ENCODE assay signal across 9 cellular contexts in genomic region chr20:330233-331149, GRCh38. TPM values are rescaled to one million over a fixed set of nuclear protein-coding genes. Genes with fewer than 3 reads are reported as not detected.
DNase-seq lines count a peak whose midpoint lies in the region; ATAC-seq, FAIRE-seq and TF ChIP-seq lines count a peak whose summit lies in the region.
"Had no signal": no experiment of that assay in that cellular context is flagged by ENCODE, and none has a peak within 500 bp of the region (broad histone marks: within the 10 kb centered on the region; RNA-seq: fewer than 3 reads in every experiment).

No MANE protein-coding gene starts in this region.

- WGBS in HepG2 (ENCODE audit: low lambda C conversion rate) = 65% methylated on average over 16 of the region's 16 CpGs

- no peak overlapping the region for H3K9ac ChIP-seq in HepG2 (ENCODE audit: insufficient read depth, low read depth, low read length)

- intact Hi-C loops in Caco-2 (cut with micrococcal nuclease; ENCODE audit: unreplicated experiment) = loop anchor here (2.0 kb wide), 2 partner anchors 64 to 122 kb away; no protein-coding TSS in a partner anchor
- intact Hi-C loops in HepG2 (cut with micrococcal nuclease; ENCODE audit: unreplicated experiment) = loop anchor here (1.0 to 2.0 kb wide), 4 partner anchors 16 to 121 kb away; partner anchors contain the start of gene NRSN2

- H3K79me2 ChIP-seq in HepG2 (ENCODE audit: insufficient read depth, low read length) = peaks cover 29% of the 10 kb centered on the region

- H3K9me3 Mint-ChIP-seq in Caco-2 (ENCODE audit: unreplicated experiment) = no peaks in the 10 kb centered on the region
- H3K9me3 Mint-ChIP-seq in stimulated activated effector memory CD8-positive, alpha-beta T cell treated with anti-CD3 and anti-CD28 coated beads, Interleukin-12 subunit alpha, Interleukin-12 subunit beta, amount 100 ng/mL, for 72 hours = no peaks in the 10 kb centered on the region
- H3K9me3 Mint-ChIP-seq: stimulated activated naive CD8-positive, alpha-beta T cell treated with anti-CD3 and anti-CD28 coated beads, Interleukin-15, Interleukin-2, amounts not matched to agents 100 ng/mL and 50 ng/mL, for 24 hours had no signal

- no peak overlapping the region for H3K4me2 ChIP-seq in HepG2 (ENCODE audit: low read depth, low read length)

- no peak overlapping the region for H2AFZ ChIP-seq in HepG2 (ENCODE audit: low read length)

- TF ChIP-seq EP300 in HepG2 (IDR thresholded peaks at IDR 0.05; ENCODE audit: low read depth in 2 of 2, low read length in 2 of 2) (no peak), HepG2 (CRISPR knock-in tag; IDR thresholded peaks at IDR 0.05; ENCODE audit: borderline replicate concordance) (no peak)

- H3K4me3 ChIP-seq in Caco-2 (ENCODE audit: low read depth, low read length) (no peak overlapping the region), HEK293 (ENCODE audit: low read depth, low read length) (no peak overlapping the region), choroid plexus epithelial cell (ENCODE audit: low read depth, low read length) (no peak overlapping the region), HepG2 (replicated peaks in 1 of 3; ENCODE audit: insufficient read depth in 1 of 3, low read depth in 2 of 3, low read length in 3 of 3) (no peak overlapping the region)

- POLR2A ChIA-PET in Caco-2 (lab: Charles Lee) (interaction anchor here (1.3 kb wide), 1 partner anchor 17 kb away, joined by 5 read pairs; the partner anchor contains the start of gene NRSN2), HEK293 (lab: Yijun Ruan, JAX) (interaction anchor here (0.6 to 3.2 kb wide), 9 partner anchors 9 to 77 kb away, joined by 3 to 14 read pairs (median 4); partner anchors contain the start of genes NRSN2 and ZCCHC3), HepG2 (lab: Yijun Ruan, JAX) (interaction anchor here (0.6 to 8.3 kb wide), 12 partner anchors 9 to 160 kb away, joined by 3 to 90 read pairs (median 4); partner anchors contain the start of genes NRSN2 and TRIB3)

- CTCF ChIA-PET in Caco-2 (lab: Charles Lee) = interaction anchor here (0.6 to 1.4 kb wide), 13 partner anchors 14 to 240 kb away, joined by 3 to 18 read pairs (median 3); partner anchors contain the start of gene NRSN2
- CTCF ChIA-PET in HEK293 (lab: Yijun Ruan, JAX) = interaction anchor here (0.5 to 3.6 kb wide), 39 partner anchors 9 to 928 kb away, joined by 3 to 29 read pairs (median 5); partner anchors contain the start of genes DEFB132, NRSN2 and ZCCHC3
- CTCF ChIA-PET in HepG2 (lab: Yijun Ruan, JAX; ENCODE audit: low intra/inter-chr PET ratio, low total read pairs) = interaction anchor here (1.6 to 2.2 kb wide), 4 partner anchors 64 to 121 kb away, joined by 6 to 18 read pairs (median 10); no protein-coding TSS in a partner anchor

- H3K4me3 Mint-ChIP-seq in Caco-2 (ENCODE audit: unreplicated experiment) = no peak overlapping the region
- no peak overlapping the region for H3K4me3 Mint-ChIP-seq in stimulated activated effector memory CD8-positive, alpha-beta T cell treated with anti-CD3 and anti-CD28 coated beads, Interleukin-12 subunit alpha, Interleukin-12 subunit beta, amount 100 ng/mL, for 72 hours
- H3K4me3 Mint-ChIP-seq: stimulated activated naive CD8-positive, alpha-beta T cell treated with anti-CD3 and anti-CD28 coated beads, Interleukin-15, Interleukin-2, amounts not matched to agents 100 ng/mL and 50 ng/mL, for 24 hours had no signal

- no peak overlapping the region for H3K27ac Mint-ChIP-seq in Caco-2 (ENCODE audit: unreplicated experiment)
- no peak overlapping the region for H3K27ac Mint-ChIP-seq in stimulated activated effector memory CD8-positive, alpha-beta T cell treated with anti-CD3 and anti-CD28 coated beads, Interleukin-12 subunit alpha, Interleukin-12 subunit beta, amount 100 ng/mL, for 72 hours
- H3K27ac Mint-ChIP-seq: stimulated activated naive CD8-positive, alpha-beta T cell treated with anti-CD3 and anti-CD28 coated beads, Interleukin-15, Interleukin-2, amounts not matched to agents 100 ng/mL and 50 ng/mL, for 24 hours had no signal

- H3K36me3 Mint-ChIP-seq in Caco-2 (ENCODE audit: insufficient read depth, unreplicated experiment) = peaks cover 31% of the 10 kb centered on the region
- peaks cover 8% of the 10 kb centered on the region for H3K36me3 Mint-ChIP-seq in stimulated activated effector memory CD8-positive, alpha-beta T cell treated with anti-CD3 and anti-CD28 coated beads, Interleukin-12 subunit alpha, Interleukin-12 subunit beta, amount 100 ng/mL, for 72 hours

- 0 out of 2 replicates have a peak, but pooled peaks cover 5% of the 10 kb centered on the region for H3K4me1 ChIP-seq in Caco-2
- peaks cover 6% of the 10 kb centered on the region; the same call in 1 of the 2 replicates for H3K4me1 ChIP-seq in HEK293 (ENCODE audit: control insufficient read depth, insufficient read depth, low read length)
- H3K4me1 ChIP-seq in HepG2 (ENCODE audit: insufficient read depth, low read length) = peaks cover 34% of the 10 kb centered on the region

- H3K36me3 ChIP-seq in Caco-2 (ENCODE audit: control insufficient read depth, insufficient read depth, low read length) (no peaks in the 10 kb centered on the region), HEK293 (ENCODE audit: control insufficient read depth in 2 of 2, insufficient read depth in 1 of 2, low read length in 2 of 2) (peaks cover 0 to 5% of the 10 kb centered on the region in 2 experiments; a peak in 1 of 3 replicates), HepG2 (replicated peaks in 1 of 2; ENCODE audit: control insufficient read depth in 1 of 2, insufficient read depth in 2 of 2, low read length in 2 of 2) (peaks cover 4 to 9% of the 10 kb centered on the region in 2 experiments; a peak in 2 of 5 replicates)

- in situ Hi-C loops in HepG2 (cut with HindIII; ENCODE audit: extremely low pct_ligation_motif_present, low pct_unique_long_range_greater_than_20kb) = no loop called here

- TF ChIP-seq POLR2A in HepG2 (IDR thresholded peaks at IDR 0.05; ENCODE audit: insufficient read depth in 1 of 2, low read depth in 2 of 2, low read length in 2 of 2) = peak in 1 of 2 experiments; percentile 47; a peak in 2 of 4 replicates

- H3K27ac ChIP-seq in HEK293 (ENCODE audit: extremely low read depth, low read depth, low read length) (no peak overlapping the region), HepG2 (ENCODE audit: extremely low read length, insufficient read depth, low read length) (no peak overlapping the region)

- ATAC-seq in HepG2 = peak; percentile 27
- peak; percentile 69 for ATAC-seq in stimulated activated effector memory CD8-positive, alpha-beta T cell treated with anti-CD3 and anti-CD28 coated beads, Interleukin-12 subunit alpha, Interleukin-12 subunit beta, amount 100 ng/mL, for 72 hours
- no peak for ATAC-seq in GM19467 (IDR thresholded peaks at IDR 0.05; ENCODE audit: unreplicated experiment)

- BruUV-seq in Caco-2 (replicated peaks; lab: Mats Ljungman, UMichigan) (no TSS peak), HepG2 (replicated peaks; lab: Mats Ljungman, UMichigan) (no TSS peak)

- H3K9me3 ChIP-seq in Caco-2 = no peaks in the 10 kb centered on the region
- no peaks in the 10 kb centered on the region for H3K9me3 ChIP-seq in HEK293 (ENCODE audit: control insufficient read depth, insufficient read depth, low read depth, low read length)
- H3K9me3 ChIP-seq in HepG2 (ENCODE audit: low read length) = no peaks in the 10 kb centered on the region

- TF ChIP-seq CTCF in Caco-2 (IDR thresholded peaks at IDR 0.05; ENCODE audit: insufficient read depth in 1 of 2, low read depth in 1 of 2, low read length in 1 of 2, severe bottlenecking in 1 of 2, unreplicated experiment in 1 of 2) (peak; percentile 89 to 93), HEK293 (tag by site-specific recombination; IDR thresholded peaks at IDR 0.05) (peak; percentile 63; the same call in 1 of the 2 replicates), choroid plexus epithelial cell (conservative IDR thresholded peaks at IDR 0.05; ENCODE audit: low read depth, low read length) (peak; percentile 90), HepG2 (CRISPR knock-in tag; IDR thresholded peaks at IDR 0.05) (peak; percentile 96)

- FAIRE-seq in HepG2 (lab: Jason Lieb, UNC) = peak; percentile 91

- TF ChIP-seq RAD21 in HepG2 (CRISPR knock-in tag; IDR thresholded peaks at IDR 0.05) = peak; percentile 92

- DNase-seq in Caco-2 (peak; percentile 76 to 77), NCI-H345 (lab: John Stamatoyannopoulos, UW) (peak; percentile 57), choroid plexus epithelial cell (ENCODE audit: low read depth) (peak; percentile 78), HepG2 (ENCODE audit: low spot score) (peak; percentile 71)
- peak; percentile 11 to 27 (median 14) for DNase-seq in activated CD4-positive, CD25-positive, alpha-beta regulatory T cell (lab: John Stamatoyannopoulos, UW)
- DNase-seq in stimulated activated effector memory CD8-positive, alpha-beta T cell treated with anti-CD3 and anti-CD28 coated beads, Interleukin-12 subunit alpha, Interleukin-12 subunit beta, amount 100 ng/mL, for 72 hours (ENCODE audit: low spot score in 2 of 2) = peak; percentile 42 to 72

- no peaks in the 10 kb centered on the region for H3K27me3 Mint-ChIP-seq in Caco-2 (ENCODE audit: insufficient read depth, unreplicated experiment)
- H3K27me3 Mint-ChIP-seq: stimulated activated naive CD8-positive, alpha-beta T cell treated with anti-CD3 and anti-CD28 coated beads, Interleukin-15, Interleukin-2, amounts not matched to agents 100 ng/mL and 50 ng/mL, for 24 hours had no signal

- peaks cover 8% of the 10 kb centered on the region for H3K4me1 Mint-ChIP-seq in Caco-2 (ENCODE audit: low read depth, unreplicated experiment)
- peaks cover 22% of the 10 kb centered on the region for H3K4me1 Mint-ChIP-seq in stimulated activated effector memory CD8-positive, alpha-beta T cell treated with anti-CD3 and anti-CD28 coated beads, Interleukin-12 subunit alpha, Interleukin-12 subunit beta, amount 100 ng/mL, for 72 hours

- peaks cover 37% of the 10 kb centered on the region for H4K20me1 ChIP-seq in HepG2 (ENCODE audit: insufficient read depth, low read length)

- H3K27me3 ChIP-seq in Caco-2 (replicated peaks; ENCODE audit: control insufficient read depth, insufficient read depth, low read length) (no peaks in the 10 kb centered on the region), HepG2 (ENCODE audit: control insufficient read depth in 1 of 2, insufficient read depth in 2 of 2, low read length in 2 of 2) (no peaks in the 10 kb centered on the region; a peak in 1 of 5 replicates)

RNA-seq across cellular contexts. Expression of gene SOX12, which starts 5.1 kb away (rescaled TPM):
- total RNA-seq in Caco-2 (2022) (13.9 and 14.7 TPM in 2 replicates), HepG2 (2016; rRNA removed; fragmentation: Illumina TruSeq; extraction: Trizol) (12.1 and 18.7 TPM in 2 replicates)
- total RNA-seq in HepG2 (2016; cell fraction: cytosol; rRNA removed; fragmentation: Illumina TruSeq; extraction: Trizol; ENCODE audit: low read depth) = 5.2 and 6.4 TPM in 2 replicates
- 10.8 and 18.0 TPM in 2 replicates for total RNA-seq in HepG2 (2016; cell fraction: insoluble cytoplasmic fraction; rRNA removed; fragmentation: Illumina TruSeq; extraction: Trizol)
- 19.3 and 22.7 TPM in 2 replicates for total RNA-seq in HepG2 (2016; cell fraction: membrane; rRNA removed; fragmentation: Illumina TruSeq; extraction: Trizol)
- total RNA-seq in HepG2 (2016; cell fraction: nucleus; rRNA removed; fragmentation: Illumina TruSeq; extraction: Trizol) = 14.7 and 17.3 TPM in 2 replicates
- 10.0 and 11.5 TPM in 2 replicates for polyA plus RNA-seq in HepG2 (2011; rRNA removed)
- 5.9 and 7.7 TPM in 2 replicates for polyA plus RNA-seq in HepG2 (2011; cell fraction: cytosol; rRNA removed)
- polyA plus RNA-seq in HepG2 (2011; cell fraction: nucleus; rRNA removed) = 33.8 and 40.6 TPM in 2 replicates
- 33.1 and 35.1 TPM in 2 replicates for polyA plus RNA-seq in HepG2 (2012)
- 9.1 and 11.5 TPM in 2 replicates for polyA plus RNA-seq in HepG2 (2016; cell fraction: cytosol; fragmentation: Illumina TruSeq; extraction: Trizol; ENCODE audit: low read depth)
- 37.4 and 47.0 TPM in 2 replicates for polyA plus RNA-seq in HepG2 (2016; cell fraction: insoluble cytoplasmic fraction; fragmentation: Illumina TruSeq; extraction: Trizol; ENCODE audit: low read depth)
- polyA plus RNA-seq in HepG2 (2016; cell fraction: membrane; fragmentation: Illumina TruSeq; extraction: Trizol; ENCODE audit: low read depth) = 35.3 and 38.7 TPM in 2 replicates
- 63.1 and 67.8 TPM in 2 replicates for polyA plus RNA-seq in HepG2 (2016; cell fraction: nucleus; fragmentation: Illumina TruSeq; extraction: Trizol; ENCODE audit: insufficient read depth, low read depth)
- polyA minus RNA-seq in HepG2 (2011; rRNA and poly(A)+ RNA removed; ENCODE audit: low replicate concordance) = 2.4 and 12.0 TPM in 2 replicates
- polyA minus RNA-seq in HepG2 (2011; cell fraction: cytosol; rRNA and poly(A)+ RNA removed) = 11.2 and 12.0 TPM in 2 replicates
- polyA minus RNA-seq in HepG2 (2011; cell fraction: nucleus; rRNA and poly(A)+ RNA removed) = 9.6 and 12.7 TPM in 2 replicates

RNA-seq across cellular contexts. Expression of gene NRSN2, which starts 16.4 kb away (rescaled TPM):
- total RNA-seq in Caco-2 (2022) = 24.6 and 27.5 TPM in 2 replicates
- total RNA-seq in HepG2 (2016; rRNA removed; fragmentation: Illumina TruSeq; extraction: Trizol) = 28.4 and 32.3 TPM in 2 replicates
- 13.5 and 19.5 TPM in 2 replicates for total RNA-seq in HepG2 (2016; cell fraction: cytosol; rRNA removed; fragmentation: Illumina TruSeq; extraction: Trizol; ENCODE audit: low read depth)
- total RNA-seq in HepG2 (2016; cell fraction: insoluble cytoplasmic fraction; rRNA removed; fragmentation: Illumina TruSeq; extraction: Trizol) = 26.0 and 33.1 TPM in 2 replicates
- total RNA-seq in HepG2 (2016; cell fraction: membrane; rRNA removed; fragmentation: Illumina TruSeq; extraction: Trizol) = 30.9 and 37.0 TPM in 2 replicates
- 18.0 and 19.9 TPM in 2 replicates for total RNA-seq in HepG2 (2016; cell fraction: nucleus; rRNA removed; fragmentation: Illumina TruSeq; extraction: Trizol)
- 49.4 and 63.3 TPM in 2 replicates for polyA plus RNA-seq in HepG2 (2011; rRNA removed)
- 69.4 and 90.4 TPM in 2 replicates for polyA plus RNA-seq in HepG2 (2011; cell fraction: cytosol; rRNA removed)
- 68.6 and 73.2 TPM in 2 replicates for polyA plus RNA-seq in HepG2 (2011; cell fraction: nucleus; rRNA removed)
- 32.8 and 45.8 TPM in 2 replicates for polyA plus RNA-seq in HepG2 (2012)
- polyA plus RNA-seq in HepG2 (2016; cell fraction: cytosol; fragmentation: Illumina TruSeq; extraction: Trizol; ENCODE audit: low read depth) = 30.7 and 34.2 TPM in 2 replicates
- polyA plus RNA-seq in HepG2 (2016; cell fraction: insoluble cytoplasmic fraction; fragmentation: Illumina TruSeq; extraction: Trizol; ENCODE audit: low read depth) = 54.0 and 55.2 TPM in 2 replicates
- polyA plus RNA-seq in HepG2 (2016; cell fraction: membrane; fragmentation: Illumina TruSeq; extraction: Trizol; ENCODE audit: low read depth) = 61.7 and 66.8 TPM in 2 replicates
- polyA plus RNA-seq in HepG2 (2016; cell fraction: nucleus; fragmentation: Illumina TruSeq; extraction: Trizol; ENCODE audit: insufficient read depth, low read depth) = 79.0 and 79.1 TPM in 2 replicates
- 1.6 and 52.5 TPM in 2 replicates for polyA minus RNA-seq in HepG2 (2011; rRNA and poly(A)+ RNA removed; ENCODE audit: low replicate concordance)
- 32.5 and 33.1 TPM in 2 replicates for polyA minus RNA-seq in HepG2 (2011; cell fraction: cytosol; rRNA and poly(A)+ RNA removed)
- polyA minus RNA-seq in HepG2 (2011; cell fraction: nucleus; rRNA and poly(A)+ RNA removed) = 10.7 and 15.0 TPM in 2 replicates

RNA-seq across cellular contexts. Expression of gene ZCCHC3, which starts 33.1 kb away (rescaled TPM):
- total RNA-seq in Caco-2 (2022) = 34.4 and 37.2 TPM in 2 replicates
- total RNA-seq in HepG2 (2016; rRNA removed; fragmentation: Illumina TruSeq; extraction: Trizol) = 56.2 and 63.0 TPM in 2 replicates
- total RNA-seq in HepG2 (2016; cell fraction: cytosol; rRNA removed; fragmentation: Illumina TruSeq; extraction: Trizol; ENCODE audit: low read depth) = 12.1 and 12.3 TPM in 2 replicates
- 49.2 and 64.0 TPM in 2 replicates for total RNA-seq in HepG2 (2016; cell fraction: insoluble cytoplasmic fraction; rRNA removed; fragmentation: Illumina TruSeq; extraction: Trizol)
- total RNA-seq in HepG2 (2016; cell fraction: membrane; rRNA removed; fragmentation: Illumina TruSeq; extraction: Trizol) = 45.3 and 47.4 TPM in 2 replicates
- total RNA-seq in HepG2 (2016; cell fraction: nucleus; rRNA removed; fragmentation: Illumina TruSeq; extraction: Trizol) = 28.6 and 30.4 TPM in 2 replicates
- 43.8 and 46.6 TPM in 2 replicates for polyA plus RNA-seq in HepG2 (2011; rRNA removed)
- polyA plus RNA-seq in HepG2 (2011; cell fraction: cytosol; rRNA removed) = 44.4 and 45.0 TPM in 2 replicates
- polyA plus RNA-seq in HepG2 (2011; cell fraction: nucleus; rRNA removed) = 21.2 and 22.1 TPM in 2 replicates
- 37.3 and 43.5 TPM in 2 replicates for polyA plus RNA-seq in HepG2 (2012)
- polyA plus RNA-seq in HepG2 (2016; cell fraction: cytosol; fragmentation: Illumina TruSeq; extraction: Trizol; ENCODE audit: low read depth) = 8.1 and 9.0 TPM in 2 replicates
- 75.7 and 81.5 TPM in 2 replicates for polyA plus RNA-seq in HepG2 (2016; cell fraction: insoluble cytoplasmic fraction; fragmentation: Illumina TruSeq; extraction: Trizol; ENCODE audit: low read depth)
- polyA plus RNA-seq in HepG2 (2016; cell fraction: membrane; fragmentation: Illumina TruSeq; extraction: Trizol; ENCODE audit: low read depth) = 37.6 and 38.3 TPM in 2 replicates
- polyA plus RNA-seq in HepG2 (2016; cell fraction: nucleus; fragmentation: Illumina TruSeq; extraction: Trizol; ENCODE audit: insufficient read depth, low read depth) = 57.9 and 60.5 TPM in 2 replicates
- 9.3 and 53.1 TPM in 2 replicates for polyA minus RNA-seq in HepG2 (2011; rRNA and poly(A)+ RNA removed; ENCODE audit: low replicate concordance)
- 31.3 and 34.6 TPM in 2 replicates for polyA minus RNA-seq in HepG2 (2011; cell fraction: cytosol; rRNA and poly(A)+ RNA removed)
- polyA minus RNA-seq in HepG2 (2011; cell fraction: nucleus; rRNA and poly(A)+ RNA removed) = 16.1 and 17.3 TPM in 2 replicates

RNA-seq across cellular contexts. Expression of gene C20orf96, which starts 39.9 kb away (rescaled TPM):
- total RNA-seq in Caco-2 (2022) (10.3 and 11.5 TPM in 2 replicates), HepG2 (2016; rRNA removed; fragmentation: Illumina TruSeq; extraction: Trizol) (3.8 and 4.7 TPM in 2 replicates)
- total RNA-seq in HepG2 (2016; cell fraction: cytosol; rRNA removed; fragmentation: Illumina TruSeq; extraction: Trizol; ENCODE audit: low read depth) = 0.51 and 1.3 TPM in 2 replicates
- 3.1 and 5.0 TPM in 2 replicates for total RNA-seq in HepG2 (2016; cell fraction: insoluble cytoplasmic fraction; rRNA removed; fragmentation: Illumina TruSeq; extraction: Trizol)
- total RNA-seq in HepG2 (2016; cell fraction: membrane; rRNA removed; fragmentation: Illumina TruSeq; extraction: Trizol) = 2.0 and 2.7 TPM in 2 replicates
- 9.9 and 10.7 TPM in 2 replicates for total RNA-seq in HepG2 (2016; cell fraction: nucleus; rRNA removed; fragmentation: Illumina TruSeq; extraction: Trizol)
- polyA plus RNA-seq in HepG2 (2011; rRNA removed) = 18.2 and 20.6 TPM in 2 replicates
- 10.7 and 11.6 TPM in 2 replicates for polyA plus RNA-seq in HepG2 (2011; cell fraction: cytosol; rRNA removed)
- polyA plus RNA-seq in HepG2 (2011; cell fraction: nucleus; rRNA removed) = 25.9 and 27.9 TPM in 2 replicates
- polyA plus RNA-seq in HepG2 (2012) = 17.5 and 20.7 TPM in 2 replicates
- polyA plus RNA-seq in HepG2 (2016; cell fraction: cytosol; fragmentation: Illumina TruSeq; extraction: Trizol; ENCODE audit: low read depth) = 4.3 and 5.1 TPM in 2 replicates
- polyA plus RNA-seq in HepG2 (2016; cell fraction: insoluble cytoplasmic fraction; fragmentation: Illumina TruSeq; extraction: Trizol; ENCODE audit: low read depth) = 13.8 and 15.5 TPM in 2 replicates
- polyA plus RNA-seq in HepG2 (2016; cell fraction: membrane; fragmentation: Illumina TruSeq; extraction: Trizol; ENCODE audit: low read depth) = 7.8 and 8.1 TPM in 2 replicates
- polyA plus RNA-seq in HepG2 (2016; cell fraction: nucleus; fragmentation: Illumina TruSeq; extraction: Trizol; ENCODE audit: insufficient read depth, low read depth) = 37.7 and 37.8 TPM in 2 replicates
- polyA minus RNA-seq in HepG2 (2011; rRNA and poly(A)+ RNA removed; ENCODE audit: low replicate concordance) = 1.7 and 6.2 TPM in 2 replicates
- 2.8 and 3.7 TPM in 2 replicates for polyA minus RNA-seq in HepG2 (2011; cell fraction: cytosol; rRNA and poly(A)+ RNA removed)
- polyA minus RNA-seq in HepG2 (2011; cell fraction: nucleus; rRNA and poly(A)+ RNA removed) = 16.1 and 18.5 TPM in 2 replicates

RNA-seq across cellular contexts. Expression of gene TRIB3, which starts 50.1 kb away (rescaled TPM):
- total RNA-seq in Caco-2 (2022) (113 and 132 TPM in 2 replicates), HepG2 (2016; rRNA removed; fragmentation: Illumina TruSeq; extraction: Trizol) (106 and 115 TPM in 2 replicates)
- total RNA-seq in HepG2 (2016; cell fraction: cytosol; rRNA removed; fragmentation: Illumina TruSeq; extraction: Trizol; ENCODE audit: low read depth) = 40.1 and 45.0 TPM in 2 replicates
- total RNA-seq in HepG2 (2016; cell fraction: insoluble cytoplasmic fraction; rRNA removed; fragmentation: Illumina TruSeq; extraction: Trizol) = 106 and 115 TPM in 2 replicates
- total RNA-seq in HepG2 (2016; cell fraction: membrane; rRNA removed; fragmentation: Illumina TruSeq; extraction: Trizol) = 107 and 130 TPM in 2 replicates
- total RNA-seq in HepG2 (2016; cell fraction: nucleus; rRNA removed; fragmentation: Illumina TruSeq; extraction: Trizol) = 47.6 and 54.9 TPM in 2 replicates
- 150 and 241 TPM in 2 replicates for polyA plus RNA-seq in HepG2 (2011; rRNA removed)
- 165 and 177 TPM in 2 replicates for polyA plus RNA-seq in HepG2 (2011; cell fraction: cytosol; rRNA removed)
- polyA plus RNA-seq in HepG2 (2011; cell fraction: nucleus; rRNA removed) = 122 and 148 TPM in 2 replicates
- polyA plus RNA-seq in HepG2 (2012) = 78.0 and 193 TPM in 2 replicates
- polyA plus RNA-seq in HepG2 (2016; cell fraction: cytosol; fragmentation: Illumina TruSeq; extraction: Trizol; ENCODE audit: low read depth) = 33.6 and 42.0 TPM in 2 replicates
- polyA plus RNA-seq in HepG2 (2016; cell fraction: insoluble cytoplasmic fraction; fragmentation: Illumina TruSeq; extraction: Trizol; ENCODE audit: low read depth) = 99.1 and 105 TPM in 2 replicates
- polyA plus RNA-seq in HepG2 (2016; cell fraction: membrane; fragmentation: Illumina TruSeq; extraction: Trizol; ENCODE audit: low read depth) = 76.6 and 88.5 TPM in 2 replicates
- 77.9 and 79.0 TPM in 2 replicates for polyA plus RNA-seq in HepG2 (2016; cell fraction: nucleus; fragmentation: Illumina TruSeq; extraction: Trizol; ENCODE audit: insufficient read depth, low read depth)
- polyA minus RNA-seq in HepG2 (2011; rRNA and poly(A)+ RNA removed; ENCODE audit: low replicate concordance) = 66.9 and 301 TPM in 2 replicates
- 115 and 151 TPM in 2 replicates for polyA minus RNA-seq in HepG2 (2011; cell fraction: cytosol; rRNA and poly(A)+ RNA removed)
- 35.9 and 65.3 TPM in 2 replicates for polyA minus RNA-seq in HepG2 (2011; cell fraction: nucleus; rRNA and poly(A)+ RNA removed)

Comparison
In these comparisons a context has a peak if more than half of its experiments do, and no peak if none do; other contexts are left out.
1. DNase-seq: peak in every context shown above with its lines; median percentile 78 in choroid plexus epithelial cell; 76 in Caco-2; 71 in HepG2; 57 in NCI-H345; 57 in stimulated activated effector memory CD8-positive, alpha-beta T cell treated with anti-CD3 and anti-CD28 coated beads, Interleukin-12 subunit alpha, Interleukin-12 subunit beta, amount 100 ng/mL, for 72 hours; 14 in activated CD4-positive, CD25-positive, alpha-beta regulatory T cell.